In genomic region chr16:17371014-17371296, GRCh38 we compare ENCODE assay signal across 13 cellular contexts.
DNase-seq lines count a peak whose midpoint lies in the region; ATAC-seq and TF ChIP-seq lines count a peak whose summit lies in the region.
"Had no signal": no experiment of that assay in that cellular context is flagged by ENCODE, and none has a peak within 500 bp of the region (broad histone marks: within the 10 kb centered on the region; RNA-seq: fewer than 3 reads in every experiment).

No MANE protein-coding gene starts in this region.

- no peaks in the 10 kb centered on the region for H3K27me3 ChIP-seq in thyroid gland

- WGBS in thyroid gland, 2 donors = 65 to 80% methylated on average over 2 of the region's 2 CpGs

- ATAC-seq in activated T-cell treated with anti-CD3 and anti-CD28 coated beads, Interleukin-2, amount 50 U/mL, for 4 hours = no peak
- ATAC-seq in left colon (peak; percentile 83), GM21529 (IDR thresholded peaks at IDR 0.05; ENCODE audit: unreplicated experiment) (no peak)

- no peak for DNase-seq in activated T-cell treated with anti-CD3 and anti-CD28 coated beads, Interleukin-2, amount 50 U/mL, for 4 hours
- DNase-seq in activated T-cell treated with anti-CD3 and anti-CD28 coated beads, Interleukin-2, amount 50 U/mL, for 24 hours = no peak
- no peak for DNase-seq in activated CD4-positive, alpha-beta memory T cell treated with anti-CD3 and anti-CD28 coated beads for 36 hours
- no peak for DNase-seq in left colon
- DNase-seq in thyroid gland = no peak
- no peak for DNase-seq in SK-N-DZ (ENCODE audit: low spot score)
- DNase-seq in NCI-H69 (lab: John Stamatoyannopoulos, UW) = no peak
- DNase-seq: amniotic stem cell; NCI-H2107; retina; SHP77 treated with DMSO at 0.1 percent for 48 hours; stimulated activated CD4-positive, alpha-beta T cell treated with anti-CD3 and anti-CD28 coated beads, Interleukin-4, amount 100 ng/mL, for 1 hour had no signal

- peaks cover 92% of the 10 kb centered on the region for H3K4me1 Mint-ChIP-seq in activated T-cell treated with anti-CD3 and anti-CD28 coated beads, Interleukin-2, amount 50 U/mL, for 4 hours (ENCODE audit: low read depth)
- peaks cover 89% of the 10 kb centered on the region for H3K4me1 Mint-ChIP-seq in activated T-cell treated with anti-CD3 and anti-CD28 coated beads, Interleukin-2, amount 50 U/mL, for 24 hours (ENCODE audit: low read depth)
- H3K4me1 Mint-ChIP-seq in activated CD4-positive, alpha-beta memory T cell treated with anti-CD3 and anti-CD28 coated beads for 36 hours (ENCODE audit: low read depth) = peaks cover 80% of the 10 kb centered on the region

- H3K9me3 ChIP-seq in thyroid gland = no peaks in the 10 kb centered on the region

- H3K27ac ChIP-seq in thyroid gland = peak overlapping the region in 2 of 3 donors; percentile 44 to 52

- H3K4me3 ChIP-seq in thyroid gland (replicated peaks in 1 of 3) = no peak overlapping the region

- H3K4me1 ChIP-seq in thyroid gland = peaks cover 24 to 43% of the 10 kb centered on the region in 2 donors

- H3K36me3 ChIP-seq in thyroid gland = no peaks in the 10 kb centered on the region

- CTCF ChIA-PET in activated CD4-positive, alpha-beta memory T cell treated with anti-CD3 and anti-CD28 coated beads for 36 hours (lab: Charles Lee) = interaction anchor here (3.0 kb wide), 1 partner anchor 46 kb away, joined by 9 read pairs; no protein-coding TSS in a partner anchor

- H3K27ac Mint-ChIP-seq in activated T-cell treated with anti-CD3 and anti-CD28 coated beads, Interleukin-2, amount 50 U/mL, for 24 hours = no peak overlapping the region
- H3K27ac Mint-ChIP-seq in activated CD4-positive, alpha-beta memory T cell treated with anti-CD3 and anti-CD28 coated beads for 36 hours = peak overlapping the region; percentile 96

- no peaks in the 10 kb centered on the region for H3K27me3 Mint-ChIP-seq in activated T-cell treated with anti-CD3 and anti-CD28 coated beads, Interleukin-2, amount 50 U/mL, for 4 hours (ENCODE audit: low read depth)
- no peaks in the 10 kb centered on the region for H3K27me3 Mint-ChIP-seq in activated T-cell treated with anti-CD3 and anti-CD28 coated beads, Interleukin-2, amount 50 U/mL, for 24 hours
- no peaks in the 10 kb centered on the region for H3K27me3 Mint-ChIP-seq in activated CD4-positive, alpha-beta memory T cell treated with anti-CD3 and anti-CD28 coated beads for 36 hours

- TF ChIP-seq POLR2A in thyroid gland (IDR thresholded peaks at IDR 0.05) = no peak

- TF ChIP-seq CTCF in thyroid gland (IDR thresholded peaks at IDR 0.05) = no peak

- intact Hi-C loops in activated CD4-positive, alpha-beta memory T cell treated with anti-CD3 and anti-CD28 coated beads for 36 hours (cut with micrococcal nuclease) = no loop called here
- intact Hi-C loops in left colon (cut with DNase I, micrococcal nuclease) (no loop called here), thyroid gland (cut with DNase I) (no loop called here)

- peak overlapping the region; percentile 9 for H3K4me3 Mint-ChIP-seq in activated T-cell treated with anti-CD3 and anti-CD28 coated beads, Interleukin-2, amount 50 U/mL, for 4 hours
- H3K4me3 Mint-ChIP-seq in activated T-cell treated with anti-CD3 and anti-CD28 coated beads, Interleukin-2, amount 50 U/mL, for 24 hours = no peak overlapping the region
- no peak overlapping the region for H3K4me3 Mint-ChIP-seq in activated CD4-positive, alpha-beta memory T cell treated with anti-CD3 and anti-CD28 coated beads for 36 hours

- no peaks in the 10 kb centered on the region for H3K9me3 Mint-ChIP-seq in activated T-cell treated with anti-CD3 and anti-CD28 coated beads, Interleukin-2, amount 50 U/mL, for 4 hours
- no peaks in the 10 kb centered on the region for H3K9me3 Mint-ChIP-seq in activated T-cell treated with anti-CD3 and anti-CD28 coated beads, Interleukin-2, amount 50 U/mL, for 24 hours
- H3K9me3 Mint-ChIP-seq in activated CD4-positive, alpha-beta memory T cell treated with anti-CD3 and anti-CD28 coated beads for 36 hours = no peaks in the 10 kb centered on the region

- POLR2A ChIA-PET in activated CD4-positive, alpha-beta memory T cell treated with anti-CD3 and anti-CD28 coated beads for 36 hours (lab: Charles Lee) = interaction anchor here (0.8 to 1.1 kb wide), 2 partner anchors 9 to 11 kb away, joined by 3 to 4 read pairs; no protein-coding TSS in a partner anchor

- H3K36me3 Mint-ChIP-seq in activated T-cell treated with anti-CD3 and anti-CD28 coated beads, Interleukin-2, amount 50 U/mL, for 4 hours (ENCODE audit: insufficient read depth) = no peaks in the 10 kb centered on the region
- H3K36me3 Mint-ChIP-seq in activated T-cell treated with anti-CD3 and anti-CD28 coated beads, Interleukin-2, amount 50 U/mL, for 24 hours (ENCODE audit: low read depth) = peaks cover 7% of the 10 kb centered on the region
- no peaks in the 10 kb centered on the region for H3K36me3 Mint-ChIP-seq in activated CD4-positive, alpha-beta memory T cell treated with anti-CD3 and anti-CD28 coated beads for 36 hours
